In genomic region chr2:6487805-6488204, GRCh38 we compare ENCODE assay signal across 35 cellular contexts.
A peak's percentile ranks its signal among the peaks of the same experiment; 100 is the strongest.
DNase-seq lines count a peak whose midpoint lies in the region; ATAC-seq, FAIRE-seq and TF ChIP-seq lines count a peak whose summit lies in the region.
"Had no signal": no experiment of that assay in that cellular context is flagged by ENCODE, and none has a peak within 500 bp of the region (broad histone marks: within the 10 kb centered on the region; RNA-seq: fewer than 3 reads in every experiment).

No MANE protein-coding gene starts in this region.

- no peak overlapping the region for H3K9ac ChIP-seq in liver (ENCODE audit: low read depth in 1 of 2, low read length in 2 of 2)
- H3K9ac ChIP-seq in HepG2 (ENCODE audit: insufficient read depth, low read depth, low read length) = no peak overlapping the region
- H3K9ac ChIP-seq in Karpas-422 (ENCODE audit: low read length) = no peak overlapping the region
- H3K9ac ChIP-seq: BLaER1; BLaER1 treated with 17β-estradiol and CSF1 and Interleukin-3, amounts not matched to agents 10 nM and 100 nM had no signal

- no TSS peak for BruUV-seq in HepG2 (replicated peaks; lab: Mats Ljungman, UMichigan)

- intact Hi-C loops in HepG2 (cut with micrococcal nuclease; ENCODE audit: unreplicated experiment) (no loop called here), pancreas (cut with DNase I) (no loop called here)

- H3K27ac ChIP-seq in liver (ENCODE audit: low read depth in 1 of 2, low read length in 2 of 2) (no peak overlapping the region), HepG2 (ENCODE audit: extremely low read length, insufficient read depth, low read length) (no peak overlapping the region), Karpas-422 (ENCODE audit: low read length) (no peak overlapping the region), pancreas (no peak overlapping the region), small intestine (ENCODE audit: low read depth in 1 of 2, low read length in 1 of 2) (no peak overlapping the region)
- H3K27ac ChIP-seq: 22Rv1; A549; BLaER1; BLaER1 treated with 17β-estradiol and CSF1 and Interleukin-3, amounts not matched to agents 10 nM and 100 nM; C4-2B had no signal

- in situ Hi-C loops in HepG2 (cut with HindIII; ENCODE audit: extremely low pct_ligation_motif_present, low pct_unique_long_range_greater_than_20kb) = no loop called here

- no peaks in the 10 kb centered on the region for H3K9me3 ChIP-seq in liver (ENCODE audit: control insufficient read depth in 4 of 4, low read length in 3 of 4)
- H3K9me3 ChIP-seq in HepG2 (ENCODE audit: low read length) = no peaks in the 10 kb centered on the region
- H3K9me3 ChIP-seq in Karpas-422 (ENCODE audit: low read length) = no peaks in the 10 kb centered on the region
- no peaks in the 10 kb centered on the region for H3K9me3 ChIP-seq in pancreas
- no peaks in the 10 kb centered on the region for H3K9me3 ChIP-seq in small intestine (ENCODE audit: control insufficient read depth, low read depth)
- H3K9me3 ChIP-seq: A549, BE2C, BLaER1, Caco-2 had no signal

- no peak for ATAC-seq in HepG2
- peak in 3 of 4 donors; percentile 21 to 61 (median 41) for ATAC-seq in pancreas
- ATAC-seq in GM18861 (IDR thresholded peaks at IDR 0.05; ENCODE audit: unreplicated experiment) = no peak
- no peak for ATAC-seq in GM19467 (IDR thresholded peaks at IDR 0.05; ENCODE audit: unreplicated experiment)
- ATAC-seq: A549; CD8-positive, alpha-beta T cell had no signal

- H3K36me3 ChIP-seq in liver (ENCODE audit: control insufficient read depth in 4 of 4, insufficient read depth in 3 of 4, low read depth in 1 of 4, low read length in 3 of 4) (no peaks in the 10 kb centered on the region), HepG2 (replicated peaks in 1 of 2; ENCODE audit: control insufficient read depth in 1 of 2, insufficient read depth in 2 of 2, low read length in 2 of 2) (no peaks in the 10 kb centered on the region), Karpas-422 (ENCODE audit: insufficient read depth, low read length) (no peaks in the 10 kb centered on the region; the same call in 1 of the 2 replicates), pancreas (no peaks in the 10 kb centered on the region), small intestine (ENCODE audit: control insufficient read depth in 2 of 2, insufficient read depth in 2 of 2, low read length in 2 of 2) (no peaks in the 10 kb centered on the region)
- H3K36me3 ChIP-seq: BE2C; BLaER1; BLaER1 treated with 17β-estradiol and CSF1 and Interleukin-3, amounts not matched to agents 10 nM and 100 nM had no signal

- no peak for FAIRE-seq in HepG2 (lab: Jason Lieb, UNC)
- no peak for FAIRE-seq in pancreas (lab: Jason Lieb, UNC)
- FAIRE-seq in small intestine (lab: Jason Lieb, UNC) = no peak
- FAIRE-seq: A204.1, D721Med had no signal

- H2AFZ ChIP-seq in HepG2 (ENCODE audit: low read length) = no peak overlapping the region
- H2AFZ ChIP-seq in Karpas-422 (ENCODE audit: low read length) = 0 out of 2 replicates have a peak overlapping the region, but pooled peaks have one; percentile 42

- no peaks in the 10 kb centered on the region for H3K9me2 ChIP-seq in Karpas-422 (replicated peaks; ENCODE audit: insufficient read depth, low read length)

- H3K27me3 ChIP-seq in liver (ENCODE audit: control insufficient read depth in 4 of 4, insufficient read depth in 4 of 4, low read length in 3 of 4) (peaks cover 0 to 4% (median 1%) of the 10 kb centered on the region in 4 donors), HepG2 (ENCODE audit: control insufficient read depth in 1 of 2, insufficient read depth in 2 of 2, low read length in 2 of 2) (no peaks in the 10 kb centered on the region), Karpas-422 (ENCODE audit: low read length) (no peaks in the 10 kb centered on the region), pancreas (no peaks in the 10 kb centered on the region), small intestine (ENCODE audit: control insufficient read depth in 2 of 2, insufficient read depth in 2 of 2, low read length in 2 of 2) (no peaks in the 10 kb centered on the region)
- H3K27me3 ChIP-seq: BE2C; BLaER1; BLaER1 treated with 17β-estradiol and CSF1 and Interleukin-3, amounts not matched to agents 10 nM and 100 nM had no signal

- H3K4me2 ChIP-seq in HepG2 (ENCODE audit: low read depth, low read length) (no peak overlapping the region), Karpas-422 (ENCODE audit: low read depth, low read length, poor library complexity, severe bottlenecking) (no peak overlapping the region)
- H3K4me2 ChIP-seq: A549; BLaER1; BLaER1 treated with 17β-estradiol and CSF1 and Interleukin-3, amounts not matched to agents 10 nM and 100 nM had no signal

- TF ChIP-seq POLR2A in HepG2 (IDR thresholded peaks at IDR 0.05; ENCODE audit: insufficient read depth in 1 of 2, low read depth in 2 of 2, low read length in 2 of 2) = no peak

- H4K20me1 ChIP-seq in HepG2 (ENCODE audit: insufficient read depth, low read length) = no peaks in the 10 kb centered on the region
- H4K20me1 ChIP-seq in Karpas-422 (ENCODE audit: insufficient read depth, low read depth, low read length) = no peaks in the 10 kb centered on the region
- H4K20me1 ChIP-seq: BLaER1; BLaER1 treated with 17β-estradiol and CSF1 and Interleukin-3, amounts not matched to agents 10 nM and 100 nM had no signal

- CTCF ChIA-PET in HepG2 (lab: Yijun Ruan, JAX; ENCODE audit: low intra/inter-chr PET ratio, low total read pairs) = no interaction called here

- POLR2A ChIA-PET in HepG2 (lab: Yijun Ruan, JAX) = no interaction called here

- no peak for TF ChIP-seq RAD21 in liver (IDR thresholded peaks at IDR 0.05)
- no peak for TF ChIP-seq RAD21 in HepG2 (CRISPR knock-in tag; IDR thresholded peaks at IDR 0.05)

- 49% methylated on average over 3 of the region's 3 CpGs for whole genome bisulfite sequencing in liver
- WGBS in HepG2 (ENCODE audit: low lambda C conversion rate) = 17% methylated on average over 3 of the region's 3 CpGs
- 7 to 8% methylated on average over 3 of the region's 3 CpGs for WGBS in pancreas, 2 donors
- 11 to 59% (median 24%) methylated on average over 3 of the region's 3 CpGs for WGBS in small intestine, 3 donors

- H3K79me2 ChIP-seq in HepG2 (ENCODE audit: insufficient read depth, low read length) = no peaks in the 10 kb centered on the region
- H3K79me2 ChIP-seq in Karpas-422 (ENCODE audit: low read length) = no peaks in the 10 kb centered on the region

- TF ChIP-seq EP300 in HepG2 (IDR thresholded peaks at IDR 0.05; ENCODE audit: low read depth in 2 of 2, low read length in 2 of 2) (no peak), HepG2 (CRISPR knock-in tag; IDR thresholded peaks at IDR 0.05; ENCODE audit: borderline replicate concordance) (no peak)

- H3K4me3 ChIP-seq in liver (ENCODE audit: low read depth in 1 of 3, low read length in 3 of 3) (no peak overlapping the region), HepG2 (replicated peaks in 1 of 3; ENCODE audit: insufficient read depth in 1 of 3, low read depth in 2 of 3, low read length in 3 of 3) (no peak overlapping the region), Karpas-422 (ENCODE audit: low read length) (no peak overlapping the region), pancreas (no peak overlapping the region), small intestine (ENCODE audit: low read depth in 1 of 2, low read length in 2 of 2) (no peak overlapping the region)
- H3K4me3 ChIP-seq: A549; BLaER1; BLaER1 treated with 17β-estradiol and CSF1 and Interleukin-3, amounts not matched to agents 10 nM and 100 nM had no signal

- DNase-seq in HepG2 (ENCODE audit: low spot score) = no peak
- DNase-seq in Karpas-422 = no peak
- no peak for DNase-seq in pancreas
- peak; percentile 82 for DNase-seq in small intestine
- DNase-seq in HuH-7 (ENCODE audit: low spot score) = no peak
- DNase-seq: 8988T; ACHN; AML-193; BE2C; C1 segment of cervical spinal cord; Caco-2; Calu3; CD4-positive, alpha-beta memory T cell; CD4-positive, alpha-beta T cell; CD4-positive, CD25-positive, alpha-beta regulatory T cell; CD8-positive, alpha-beta memory T cell; CD8-positive, alpha-beta T cell; COR-L47; DMS 273 treated with DMSO at 0.1 percent for 48 hours; DMS153; DMS53; DMS79; DMS79 treated with DMSO at 0.1 percent for 48 hours; DND-41; EL had no signal

- no peak for TF ChIP-seq CTCF in liver (IDR thresholded peaks at IDR 0.05; ENCODE audit: low read depth, low read length, missing input control)
- no peak for TF ChIP-seq CTCF in HepG2 (CRISPR knock-in tag; IDR thresholded peaks at IDR 0.05)
- TF ChIP-seq CTCF in pancreas (IDR thresholded peaks at IDR 0.05) = no peak

- no peaks in the 10 kb centered on the region for H3K4me1 ChIP-seq in liver (ENCODE audit: control insufficient read depth in 4 of 4, insufficient read depth in 4 of 4, low read length in 3 of 4)
- no peaks in the 10 kb centered on the region for H3K4me1 ChIP-seq in HepG2 (ENCODE audit: insufficient read depth, low read length)
- no peaks in the 10 kb centered on the region for H3K4me1 ChIP-seq in Karpas-422 (ENCODE audit: low read length)
- H3K4me1 ChIP-seq in pancreas = peaks cover 0 to 4% (median 0%) of the 10 kb centered on the region in 3 donors
- no peaks in the 10 kb centered on the region for H3K4me1 ChIP-seq in small intestine (ENCODE audit: control insufficient read depth in 2 of 2, insufficient read depth in 1 of 2, low read depth in 1 of 2, low read length in 1 of 2)
- H3K4me1 ChIP-seq: A549; BE2C; BLaER1; BLaER1 treated with 17β-estradiol and CSF1 and Interleukin-3, amounts not matched to agents 10 nM and 100 nM; Caco-2 had no signal

TF ChIP-seq in liver, 16 proteins besides CTCF, POLR2A, EP300 and RAD21:
- TF ChIP-seq YY1 (IDR thresholded peaks at IDR 0.05) (no peak), NR2F2 (IDR thresholded peaks at IDR 0.05) (peak; percentile 15)

TF ChIP-seq in HepG2, 621 proteins besides CTCF, POLR2A, EP300 and RAD21 (continues in another document):
- TF ChIP-seq ZNF7 (CRISPR knock-in tag; IDR thresholded peaks at IDR 0.05) (no peak), MEIS1 (CRISPR knock-in tag; IDR thresholded peaks at IDR 0.05; ENCODE audit: borderline replicate concordance) (no peak), RFXAP (CRISPR knock-in tag; IDR thresholded peaks at IDR 0.05; ENCODE audit: borderline replicate concordance) (no peak), MXD4 (CRISPR knock-in tag; IDR thresholded peaks at IDR 0.05) (no peak), ZBTB42 (CRISPR knock-in tag; IDR thresholded peaks at IDR 0.05) (no peak), ZBTB14 (CRISPR knock-in tag; IDR thresholded peaks at IDR 0.05) (no peak), BORCS8-MEF2B (CRISPR knock-in tag; IDR thresholded peaks at IDR 0.05) (no peak)

Comparison
In these comparisons a context has a peak if more than half of its experiments do, and no peak if none do; other contexts are left out.
1. ATAC-seq: peak in pancreas (3 of 4); none in HepG2 (single experiment), GM18861 (single experiment) and GM19467 (single experiment).